ENCODE assay signal across 13 cellular contexts in the genomic region with DNA sequence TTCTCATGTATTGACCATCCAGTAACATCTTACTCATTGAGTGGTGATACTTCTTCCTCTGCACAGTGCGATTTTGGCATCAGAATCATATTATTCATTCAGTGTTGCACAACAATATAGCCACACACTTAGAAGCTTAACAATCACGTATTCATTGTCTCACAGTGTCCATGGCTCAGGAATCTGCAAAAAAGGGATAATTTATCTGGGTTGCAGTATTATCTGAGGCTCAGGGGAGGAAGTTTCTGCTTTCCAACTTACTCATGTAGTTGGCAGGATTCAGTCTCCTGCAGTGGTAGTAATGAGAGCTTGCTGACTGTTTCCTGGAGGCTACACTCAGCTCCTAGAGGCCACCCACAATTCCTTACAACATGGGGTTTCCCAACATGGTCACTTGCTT.
DNase-seq lines count a peak whose midpoint lies in the region; ATAC-seq and TF ChIP-seq lines count a peak whose summit lies in the region.
"Had no signal": no experiment of that assay in that cellular context is flagged by ENCODE, and none has a peak within 500 bp of the region (broad histone marks: within the 10 kb centered on the region; RNA-seq: fewer than 3 reads in every experiment).

No MANE protein-coding gene starts in this region.

- POLR2A ChIA-PET in activated CD4-positive, alpha-beta memory T cell treated with anti-CD3 and anti-CD28 coated beads, Interleukin-2, amount 10 ng/mL, durations not matched to agents 7 days and 5 days (lab: Charles Lee) = no interaction called here

- H3K36me3 Mint-ChIP-seq in T-helper 2 cell treated with Interferon-gamma antibody and Interleukin-4, amounts not matched to agents 5 μg/mL and 100 μg/mL, for 36 hours (ENCODE audit: low read depth) = no peaks in the 10 kb centered on the region
- no peaks in the 10 kb centered on the region for H3K36me3 Mint-ChIP-seq in activated CD4-positive, alpha-beta memory T cell treated with anti-CD3 and anti-CD28 coated beads, Interleukin-2, amount 10 ng/mL, durations not matched to agents 7 days and 5 days (ENCODE audit: low read depth)

- no peak overlapping the region for H3K4me3 Mint-ChIP-seq in T-helper 2 cell treated with Interferon-gamma antibody and Interleukin-4, amounts not matched to agents 5 μg/mL and 100 μg/mL, for 36 hours
- no peak overlapping the region for H3K4me3 Mint-ChIP-seq in activated CD4-positive, alpha-beta memory T cell treated with anti-CD3 and anti-CD28 coated beads, Interleukin-2, amount 10 ng/mL, durations not matched to agents 7 days and 5 days
- H3K4me3 Mint-ChIP-seq: CD4-positive, alpha-beta T cell had no signal

- peaks cover 3% of the 10 kb centered on the region for H3K9me3 Mint-ChIP-seq in T-helper 2 cell treated with Interferon-gamma antibody and Interleukin-4, amounts not matched to agents 5 μg/mL and 100 μg/mL, for 36 hours
- peaks cover 2% of the 10 kb centered on the region for H3K9me3 Mint-ChIP-seq in activated CD4-positive, alpha-beta memory T cell treated with anti-CD3 and anti-CD28 coated beads, Interleukin-2, amount 10 ng/mL, durations not matched to agents 7 days and 5 days

- no peak for TF ChIP-seq CTCF in epithelial cell of esophagus (IDR thresholded peaks at IDR 0.05; ENCODE audit: insufficient read depth, low read depth, low read length, missing control alignments)

- H3K27me3 Mint-ChIP-seq in T-helper 2 cell treated with Interferon-gamma antibody and Interleukin-4, amounts not matched to agents 5 μg/mL and 100 μg/mL, for 36 hours (ENCODE audit: low read depth) = no peaks in the 10 kb centered on the region
- no peaks in the 10 kb centered on the region for H3K27me3 Mint-ChIP-seq in activated CD4-positive, alpha-beta memory T cell treated with anti-CD3 and anti-CD28 coated beads, Interleukin-2, amount 10 ng/mL, durations not matched to agents 7 days and 5 days
- H3K27me3 Mint-ChIP-seq: CD4-positive, alpha-beta T cell had no signal

- CTCF ChIA-PET in activated CD4-positive, alpha-beta memory T cell treated with anti-CD3 and anti-CD28 coated beads, Interleukin-2, amount 10 ng/mL, durations not matched to agents 7 days and 5 days (lab: Charles Lee) = no interaction called here

- intact Hi-C loops in left colon (cut with DNase I, micrococcal nuclease) = no loop called here

- no peaks in the 10 kb centered on the region for H3K4me1 Mint-ChIP-seq in T-helper 2 cell treated with Interferon-gamma antibody and Interleukin-4, amounts not matched to agents 5 μg/mL and 100 μg/mL, for 36 hours (ENCODE audit: low read depth)
- no peaks in the 10 kb centered on the region for H3K4me1 Mint-ChIP-seq in activated CD4-positive, alpha-beta memory T cell treated with anti-CD3 and anti-CD28 coated beads, Interleukin-2, amount 10 ng/mL, durations not matched to agents 7 days and 5 days

- DNase-seq in Ammon's horn (ENCODE audit: low spot score) (peak; percentile 20), M059J (ENCODE audit: low read depth) (peak; percentile 0), epithelial cell of esophagus (ENCODE audit: low read depth) (peak; percentile 92), medulla oblongata (ENCODE audit: extremely low spot score) (peak; percentile 35), left colon (no peak)
- no peak for DNase-seq in T-helper 2 cell treated with Interferon-gamma antibody and Interleukin-4, amounts not matched to agents 5 μg/mL and 100 μg/mL, for 36 hours (ENCODE audit: low spot score)
- DNase-seq in activated CD4-positive, alpha-beta memory T cell treated with anti-CD3 and anti-CD28 coated beads, Interleukin-2, amount 10 ng/mL, durations not matched to agents 7 days and 5 days = no peak
- DNase-seq: activated T-cell treated with anti-CD3 and anti-CD28 coated beads, Interleukin-2, amount 50 U/mL, for 1 hour; amniotic stem cell; CD4-positive, alpha-beta T cell; stimulated activated CD4-positive, alpha-beta T cell treated with anti-CD3 and anti-CD28 coated beads, Interleukin-4, amount 100 ng/mL, for 24 hours; upper lobe of left lung had no signal

- no peak overlapping the region for H3K4me3 ChIP-seq in epithelial cell of esophagus (ENCODE audit: low read length)
- H3K4me3 ChIP-seq: upper lobe of left lung had no signal

- no peak overlapping the region for H3K27ac Mint-ChIP-seq in T-helper 2 cell treated with Interferon-gamma antibody and Interleukin-4, amounts not matched to agents 5 μg/mL and 100 μg/mL, for 36 hours
- no peak overlapping the region for H3K27ac Mint-ChIP-seq in activated CD4-positive, alpha-beta memory T cell treated with anti-CD3 and anti-CD28 coated beads, Interleukin-2, amount 10 ng/mL, durations not matched to agents 7 days and 5 days
- H3K27ac Mint-ChIP-seq: CD4-positive, alpha-beta T cell had no signal

- ATAC-seq in HG02759 (IDR thresholded peaks at IDR 0.05; ENCODE audit: unreplicated experiment) (no peak), left colon (no peak)

Comparison
In these comparisons a context has a peak if more than half of its experiments do, and no peak if none do; other contexts are left out.
1. DNase-seq: peak in Ammon's horn (single experiment), M059J (single experiment), epithelial cell of esophagus (single experiment) and medulla oblongata (single experiment); none in T-helper 2 cell treated with Interferon-gamma antibody and Interleukin-4, amounts not matched to agents 5 μg/mL and 100 μg/mL, for 36 hours (single experiment), left colon (0 of 2) and activated CD4-positive, alpha-beta memory T cell treated with anti-CD3 and anti-CD28 coated beads, Interleukin-2, amount 10 ng/mL, durations not matched to agents 7 days and 5 days (single experiment).